ENCODE assay signal across 8 cellular contexts in genomic region chr17:21039839-21040575, GRCh38. TPM values are rescaled to one million over a fixed set of nuclear protein-coding genes. Genes with fewer than 3 reads are reported as not detected.
DNase-seq lines count a peak whose midpoint lies in the region; ATAC-seq and TF ChIP-seq lines count a peak whose summit lies in the region.

No MANE protein-coding gene starts in this region.

- POLR2A ChIA-PET in A673 (lab: Charles Lee; ENCODE audit: low non-redundant PET) = no interaction called here

- peak overlapping the region; percentile 89 for H3K27ac Mint-ChIP-seq in activated T-helper 1 cell treated with anti-CD3 and anti-CD28 coated beads, Interleukin-12 subunit alpha, Interleukin-12 subunit beta, Interleukin-2, Interleukin-4 antibody, amounts not matched to agents 30 ng/mL and 10 ng/mL and 1 ng/mL, durations not matched to agents 14 hours and 24 hours and 36 hours
- peak overlapping the region; percentile 34 for H3K27ac Mint-ChIP-seq in glutamatergic neuron (ENCODE audit: unreplicated experiment)

- H3K4me1 Mint-ChIP-seq in activated T-helper 1 cell treated with anti-CD3 and anti-CD28 coated beads, Interleukin-12 subunit alpha, Interleukin-12 subunit beta, Interleukin-2, Interleukin-4 antibody, amounts not matched to agents 30 ng/mL and 10 ng/mL and 1 ng/mL, durations not matched to agents 14 hours and 24 hours and 36 hours (ENCODE audit: low read depth) = peaks cover 43% of the 10 kb centered on the region
- peaks cover 30% of the 10 kb centered on the region for H3K4me1 Mint-ChIP-seq in glutamatergic neuron (ENCODE audit: low read depth, unreplicated experiment)

- H3K27ac ChIP-seq in A673 (ENCODE audit: low read depth, low read length, poor library complexity, severe bottlenecking) (peak overlapping the region; percentile 100), skin epidermis (peak overlapping the region in 8 of 21 experiments; percentile 17 to 100 (median 99))

- CTCF ChIA-PET in A673 (lab: Charles Lee) = interaction anchor here (1.2 kb wide), 1 partner anchor 59 kb away, joined by 3 read pairs; no protein-coding TSS in a partner anchor

- peaks cover 30% of the 10 kb centered on the region for H3K36me3 Mint-ChIP-seq in activated T-helper 1 cell treated with anti-CD3 and anti-CD28 coated beads, Interleukin-12 subunit alpha, Interleukin-12 subunit beta, Interleukin-2, Interleukin-4 antibody, amounts not matched to agents 30 ng/mL and 10 ng/mL and 1 ng/mL, durations not matched to agents 14 hours and 24 hours and 36 hours (ENCODE audit: low read depth)
- H3K36me3 Mint-ChIP-seq in glutamatergic neuron (ENCODE audit: unreplicated experiment) = no peaks in the 10 kb centered on the region

- no peaks in the 10 kb centered on the region for H3K27me3 Mint-ChIP-seq in activated T-helper 1 cell treated with anti-CD3 and anti-CD28 coated beads, Interleukin-12 subunit alpha, Interleukin-12 subunit beta, Interleukin-2, Interleukin-4 antibody, amounts not matched to agents 30 ng/mL and 10 ng/mL and 1 ng/mL, durations not matched to agents 14 hours and 24 hours and 36 hours (ENCODE audit: insufficient read depth)
- H3K27me3 Mint-ChIP-seq in glutamatergic neuron (ENCODE audit: unreplicated experiment) = peaks cover 9% of the 10 kb centered on the region

- H3K4me3 ChIP-seq in A673 (ENCODE audit: low read depth, low read length, poor library complexity, severe bottlenecking) (peak overlapping the region; percentile 99), GM12875 (ENCODE audit: low read depth, low read length) (no peak overlapping the region), skin epidermis (peak overlapping the region in 5 of 7 experiments; percentile 85 to 99 (median 94))

- TF ChIP-seq CTCF in A673 (conservative IDR thresholded peaks at IDR 0.05; ENCODE audit: low read depth, low read length) (peak; percentile 55), GM12875 (IDR thresholded peaks at IDR 0.05; ENCODE audit: borderline replicate concordance, insufficient read depth, low read depth, low read length) (peak; percentile 34; the same call in 1 of the 2 replicates), glutamatergic neuron (IDR thresholded peaks at IDR 0.05; ENCODE audit: partially characterized antibody, unreplicated experiment) (no peak)

- peak overlapping the region; percentile 100 for H3K4me3 Mint-ChIP-seq in activated T-helper 1 cell treated with anti-CD3 and anti-CD28 coated beads, Interleukin-12 subunit alpha, Interleukin-12 subunit beta, Interleukin-2, Interleukin-4 antibody, amounts not matched to agents 30 ng/mL and 10 ng/mL and 1 ng/mL, durations not matched to agents 14 hours and 24 hours and 36 hours
- H3K4me3 Mint-ChIP-seq in glutamatergic neuron (ENCODE audit: unreplicated experiment) = peak overlapping the region; percentile 94

- peaks cover 27% of the 10 kb centered on the region for H3K36me3 ChIP-seq in A673 (ENCODE audit: insufficient read depth, low read length, poor library complexity, severe bottlenecking)

- no peak for ATAC-seq in HG02588 (IDR thresholded peaks at IDR 0.05; ENCODE audit: unreplicated experiment)
- ATAC-seq in GM18498 (IDR thresholded peaks at IDR 0.05; ENCODE audit: unreplicated experiment) = no peak

- H3K27me3 ChIP-seq in A673 (replicated peaks; ENCODE audit: insufficient read depth, low read depth, low read length, poor library complexity) = no peaks in the 10 kb centered on the region

- intact Hi-C loops in A673 (cut with micrococcal nuclease; ENCODE audit: unreplicated experiment) = loop anchor here (5.0 kb wide), 1 partner anchor 172 kb away; the partner anchor contains the start of gene TMEM11
- intact Hi-C loops in activated T-helper 1 cell treated with anti-CD3 and anti-CD28 coated beads, Interleukin-12 subunit alpha, Interleukin-12 subunit beta, Interleukin-2, Interleukin-4 antibody, amounts not matched to agents 30 ng/mL and 10 ng/mL and 1 ng/mL, durations not matched to agents 14 hours and 24 hours and 36 hours (cut with micrococcal nuclease) = loop anchor here (5.0 kb wide), 3 partner anchors 48 to 417 kb away; no protein-coding TSS in a partner anchor

- H3K4me1 ChIP-seq in A673 (ENCODE audit: insufficient read depth, low read length, poor library complexity, severe bottlenecking) = peaks cover 31% of the 10 kb centered on the region

- no peaks in the 10 kb centered on the region for H3K9me3 Mint-ChIP-seq in activated T-helper 1 cell treated with anti-CD3 and anti-CD28 coated beads, Interleukin-12 subunit alpha, Interleukin-12 subunit beta, Interleukin-2, Interleukin-4 antibody, amounts not matched to agents 30 ng/mL and 10 ng/mL and 1 ng/mL, durations not matched to agents 14 hours and 24 hours and 36 hours
- H3K9me3 Mint-ChIP-seq in glutamatergic neuron (ENCODE audit: unreplicated experiment) = peaks cover 6% of the 10 kb centered on the region

- BruUV-seq in A673 (replicated peaks; lab: Mats Ljungman, UMichigan) = TSS peak; percentile 30

- DNase-seq in A673 (ENCODE audit: low spot score) (peak; percentile 56), NCI-H69 (lab: John Stamatoyannopoulos, UW) (peak; percentile 63), glutamatergic neuron (no peak)
- no peak for DNase-seq in activated T-helper 1 cell treated with anti-CD3 and anti-CD28 coated beads, Interleukin-12 subunit alpha, Interleukin-12 subunit beta, Interleukin-2, Interleukin-4 antibody, amounts not matched to agents 30 ng/mL and 10 ng/mL and 1 ng/mL, durations not matched to agents 14 hours and 24 hours and 36 hours (ENCODE audit: low spot score)

- H3K9me3 ChIP-seq in A673 (ENCODE audit: low read depth, low read length, poor library complexity, severe bottlenecking) = no peaks in the 10 kb centered on the region

RNA-seq across cellular contexts. Expression of gene USP22, which starts 2.8 kb away (rescaled TPM):
- total RNA-seq in A673 (2021) = 288 and 318 TPM in 2 replicates
- total RNA-seq in activated T-helper 1 cell treated with anti-CD3 and anti-CD28 coated beads, Interleukin-12 subunit alpha, Interleukin-12 subunit beta, Interleukin-2, Interleukin-4 antibody, amounts not matched to agents 30 ng/mL and 10 ng/mL and 1 ng/mL, durations not matched to agents 14 hours and 24 hours and 36 hours = 147 and 152 TPM in 2 replicates
- total RNA-seq in glutamatergic neuron (ENCODE audit: unreplicated experiment) = 420 TPM

Comparison
In these comparisons a context has a peak if more than half of its experiments do, and no peak if none do; other contexts are left out.
1. DNase-seq: peak in A673 (single experiment) and NCI-H69 (single experiment); none in activated T-helper 1 cell treated with anti-CD3 and anti-CD28 coated beads, Interleukin-12 subunit alpha, Interleukin-12 subunit beta, Interleukin-2, Interleukin-4 antibody, amounts not matched to agents 30 ng/mL and 10 ng/mL and 1 ng/mL, durations not matched to agents 14 hours and 24 hours and 36 hours (single experiment) and glutamatergic neuron (single experiment).